In genomic region chr6:45480697-45481415, GRCh38 we compare ENCODE assay signal across 1 cellular context.
TF ChIP-seq lines count a peak whose summit lies in the region.

No MANE protein-coding gene starts in this region.

TF ChIP-seq in GM23338, 12 proteins besides CTCF, POLR2A, EP300 and RAD21 (continued from another document):
- TF ChIP-seq ZNF462 (CRISPR knock-in tag; IDR thresholded peaks at IDR 0.05) (no peak), EZH2phosphoT487 (IDR thresholded peaks at IDR 0.05; ENCODE audit: unreplicated experiment) (no peak), ETS1 (IDR thresholded peaks at IDR 0.05) (no peak), CREB1 (CRISPR knock-in tag; IDR thresholded peaks at IDR 0.05; ENCODE audit: low read depth) (no peak), JUNB (IDR thresholded peaks at IDR 0.05; ENCODE audit: unreplicated experiment) (no peak), STAT1 (IDR thresholded peaks at IDR 0.05; ENCODE audit: unreplicated experiment) (no peak), ZNF114 (CRISPR knock-in tag; IDR thresholded peaks at IDR 0.05) (no peak), NANOG (IDR thresholded peaks at IDR 0.05; ENCODE audit: borderline replicate concordance) (no peak), POLR2AphosphoS5 (IDR thresholded peaks at IDR 0.05; ENCODE audit: low read depth) (no peak), EZH2 (IDR thresholded peaks at IDR 0.05; ENCODE audit: low read depth, unreplicated experiment) (no peak)
TF ChIP-seq in GM23338: peak in this region for 0.
